In the genomic region with DNA sequence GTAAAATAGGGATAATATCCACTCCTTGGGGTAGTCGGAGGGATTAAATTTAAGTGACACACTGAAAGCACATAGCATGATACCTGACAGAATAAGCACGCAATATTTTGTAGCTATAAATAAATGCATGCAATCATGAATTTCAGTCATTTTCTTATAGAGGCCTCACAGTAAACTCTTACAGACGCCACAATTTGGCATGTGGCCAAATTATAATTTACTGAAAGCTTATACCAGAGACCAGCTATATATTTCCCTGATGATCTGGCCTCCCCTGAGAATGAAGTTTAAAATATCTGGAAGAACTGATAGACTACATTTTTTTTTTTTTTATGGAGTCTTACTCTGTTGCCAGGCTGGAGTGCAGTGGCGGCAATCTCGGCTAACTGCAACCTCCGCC, we compare ENCODE assay signal across 23 cellular contexts.
"Had no signal": no experiment of that assay in that cellular context is flagged by ENCODE, and none has a peak within 500 bp of the region (broad histone marks: within the 10 kb centered on the region; RNA-seq: fewer than 3 reads in every experiment).

No MANE protein-coding gene starts in this region.

- H2AFZ ChIP-seq: neural progenitor cell had no signal

- FAIRE-seq: endometrium had no signal

- H3K4me3 ChIP-seq: adrenal gland, ascending aorta, heart left ventricle, neural progenitor cell, sigmoid colon, smooth muscle cell, uterus had no signal

- H3K4me1 ChIP-seq: adrenal gland, ascending aorta, heart left ventricle, neural progenitor cell, sigmoid colon, testis, uterus had no signal

- H3K9ac ChIP-seq: neural progenitor cell had no signal

- H3K4me2 ChIP-seq: neural progenitor cell, smooth muscle cell had no signal

- ATAC-seq: activated T-helper 17 cell treated with anti-CD3 and anti-CD28 coated beads, Interleukin-2, amount 50 U/mL, for 72 hours; heart left ventricle; left ventricle myocardium superior; naive thymus-derived CD8-positive, alpha-beta T cell; WTC11 had no signal

- H3K36me3 ChIP-seq: adrenal gland, brain microvascular endothelial cell, uterus had no signal

- H3K27ac ChIP-seq: adrenal gland, ascending aorta, brain microvascular endothelial cell, heart left ventricle, neural progenitor cell, sigmoid colon, testis, uterus had no signal

- DNase-seq: activated CD8-positive, alpha-beta memory T cell treated with anti-CD3 and anti-CD28 coated beads for 24 hours; activated CD8-positive, alpha-beta memory T cell treated with anti-CD3 and anti-CD28 coated beads, Interleukin-2, amount 50 U/mL, for 4 hours; activated T-cell treated with anti-CD3 and anti-CD28 coated beads, Interleukin-2, amount 50 U/mL, for 24 hours; adrenal gland; brain microvascular endothelial cell; caudate nucleus; effector CD4-positive, alpha-beta T cell; heart left ventricle; left ventricle myocardium superior; mammary epithelial cell; naive thymus-derived CD8-positive, alpha-beta T cell; sigmoid colon; stimulated activated CD4-positive, alpha-beta T cell treated with anti-CD3 and anti-CD28 coated beads, Interleukin-15, amount 100 ng/mL, for 24 hours; stimulated activated naive CD4-positive, alpha-beta T cell; testis; trophoblast cell; uterus had no signal

- H3K27me3 ChIP-seq: adrenal gland, ascending aorta, brain microvascular endothelial cell, heart left ventricle, neural progenitor cell, sigmoid colon, testis, uterus had no signal

- H3K9me3 ChIP-seq: adrenal gland, ascending aorta, heart left ventricle, sigmoid colon, testis, uterus had no signal
